In genomic region chr11:113193077-113193476, GRCh38 we compare ENCODE assay signal across 25 cellular contexts.
DNase-seq lines count a peak whose midpoint lies in the region; ATAC-seq and TF ChIP-seq lines count a peak whose summit lies in the region.
"Had no signal": no experiment of that assay in that cellular context is flagged by ENCODE, and none has a peak within 500 bp of the region (broad histone marks: within the 10 kb centered on the region; RNA-seq: fewer than 3 reads in every experiment).

No MANE protein-coding gene starts in this region.

- H2BK5ac ChIP-seq in neuronal stem cell (ENCODE audit: low read length) = no peak overlapping the region

- H3K4me1 ChIP-seq in neuronal stem cell (ENCODE audit: control insufficient read depth in 2 of 2, insufficient read depth in 1 of 2, low read depth in 1 of 2, low read length in 2 of 2) = peaks cover 0 to 16% of the 10 kb centered on the region in 2 donors

- DNase-seq in GM04503 (ENCODE audit: low read depth) (peak; percentile 51), left ventricle myocardium superior (peak; percentile 32), neuronal stem cell (ENCODE audit: low spot score) (no peak), dedifferentiated amniotic fluid mesenchymal stem cell (ENCODE audit: extremely low spot score) (no peak), UCSD-AML1 (lab: John Stamatoyannopoulos, UW; ENCODE audit: unreplicated experiment) (no peak), HFFc6 (no peak)
- DNase-seq: ACHN; activated CD4-positive, alpha-beta T cell treated with anti-CD3 and anti-CD28 coated beads, Interleukin-2, amount 10 ng/mL, durations not matched to agents 24 days and 14 days; endodermal cell; esophagus squamous epithelium; H7; head of caudate nucleus; NCI-H510A treated with DMSO at 0.1 percent for 48 hours; Peyer's patch; stomach; upper lobe of left lung had no signal

- no peaks in the 10 kb centered on the region for H3K27me3 ChIP-seq in neuronal stem cell (ENCODE audit: control insufficient read depth in 3 of 3, insufficient read depth in 3 of 3, low read depth in 1 of 3, low read length in 3 of 3)
- H3K27me3 ChIP-seq: body of pancreas, esophagus squamous epithelium, Peyer's patch, stomach, upper lobe of left lung had no signal

- no peaks in the 10 kb centered on the region for H3K9me3 Mint-ChIP-seq in dendritic cell treated with granulocyte-macrophage colony-stimulating factor and Interleukin-4, amounts not matched to agents 40 ng/mL and 50 ng/mL, for 4 days
- no peaks in the 10 kb centered on the region; the same call in 1 of the 2 replicates for H3K9me3 Mint-ChIP-seq in HFFc6
- H3K9me3 Mint-ChIP-seq: activated CD4-positive, alpha-beta T cell treated with anti-CD3 and anti-CD28 coated beads, Interleukin-2, amount 10 ng/mL, durations not matched to agents 24 days and 14 days; activated T-helper 17 cell treated with anti-CD3 and anti-CD28 coated beads, Interleukin-2, amount 50 U/mL, for 72 hours; endodermal cell; T-helper 1 cell treated with Interleukin-12 subunit alpha and Interleukin-12 subunit beta and Interleukin-4 antibody, amounts not matched to agents 30 μg/mL and 1 μg/mL, for 36 hours had no signal

- H3K23ac ChIP-seq in neuronal stem cell (ENCODE audit: low read depth, low read length, poor library complexity) = no peak overlapping the region

- peak overlapping the region; percentile 10 for H3K27ac Mint-ChIP-seq in dendritic cell treated with granulocyte-macrophage colony-stimulating factor and Interleukin-4, amounts not matched to agents 40 ng/mL and 50 ng/mL, for 4 days
- H3K27ac Mint-ChIP-seq in HFFc6 = no peak overlapping the region
- H3K27ac Mint-ChIP-seq: activated CD4-positive, alpha-beta T cell treated with anti-CD3 and anti-CD28 coated beads, Interleukin-2, amount 10 ng/mL, durations not matched to agents 24 days and 14 days; activated naive CD8-positive, alpha-beta T cell; activated T-helper 17 cell treated with anti-CD3 and anti-CD28 coated beads, Interleukin-2, amount 50 U/mL, for 72 hours; endodermal cell; IgD-negative memory B cell; T-helper 1 cell treated with Interleukin-12 subunit alpha and Interleukin-12 subunit beta and Interleukin-4 antibody, amounts not matched to agents 30 μg/mL and 1 μg/mL, for 36 hours had no signal

- H3K79me1 ChIP-seq in neuronal stem cell (ENCODE audit: low read depth, low read length) = no peaks in the 10 kb centered on the region

- H4K8ac ChIP-seq in neuronal stem cell (ENCODE audit: low read depth, low read length) = no peak overlapping the region

- peak overlapping the region; percentile 64 for H3K27ac ChIP-seq in neuronal stem cell (replicated peaks; ENCODE audit: low read length)
- H3K27ac ChIP-seq: body of pancreas, esophagus squamous epithelium, stomach, upper lobe of left lung had no signal

- no peaks in the 10 kb centered on the region for H3K9me3 ChIP-seq in neuronal stem cell (replicated peaks in 1 of 2; ENCODE audit: control insufficient read depth in 2 of 2, insufficient read depth in 1 of 2, low read depth in 1 of 2, low read length in 2 of 2)
- H3K9me3 ChIP-seq: body of pancreas, esophagus squamous epithelium, Peyer's patch, stomach, upper lobe of left lung had no signal

- no peak overlapping the region for H2AFZ ChIP-seq in neuronal stem cell (ENCODE audit: low read length)

- intact Hi-C loops in dendritic cell treated with granulocyte-macrophage colony-stimulating factor and Interleukin-4, amounts not matched to agents 40 ng/mL and 50 ng/mL, for 4 days (cut with micrococcal nuclease) = no loop called here
- intact Hi-C loops in left ventricle myocardium superior (cut with micrococcal nuclease) = no loop called here

- no peak overlapping the region for H2BK120ac ChIP-seq in neuronal stem cell (ENCODE audit: low read depth, low read length)

- TF ChIP-seq CTCF in HFFc6 (IDR thresholded peaks at IDR 0.05) = no peak

- no peak overlapping the region for H3K9ac ChIP-seq in neuronal stem cell (ENCODE audit: low read depth, low read length, poor library complexity)

- no peak overlapping the region for H2BK12ac ChIP-seq in neuronal stem cell (ENCODE audit: low read length)

- H3K18ac ChIP-seq in neuronal stem cell (ENCODE audit: low read length) = no peak overlapping the region

- no peaks in the 10 kb centered on the region for H3K36me3 Mint-ChIP-seq in dendritic cell treated with granulocyte-macrophage colony-stimulating factor and Interleukin-4, amounts not matched to agents 40 ng/mL and 50 ng/mL, for 4 days (ENCODE audit: low read depth)
- H3K36me3 Mint-ChIP-seq in HFFc6 (ENCODE audit: low read depth) = no peaks in the 10 kb centered on the region
- H3K36me3 Mint-ChIP-seq: activated naive CD8-positive, alpha-beta T cell; CD14-positive monocyte; IgD-negative memory B cell had no signal

- H3K36me3 ChIP-seq in neuronal stem cell (replicated peaks in 1 of 2; ENCODE audit: control insufficient read depth in 2 of 2, insufficient read depth in 2 of 2, low read length in 2 of 2) = no peaks in the 10 kb centered on the region
- H3K36me3 ChIP-seq: esophagus squamous epithelium, Peyer's patch, stomach, upper lobe of left lung had no signal

- H3K4me2 ChIP-seq in neuronal stem cell (ENCODE audit: insufficient read depth, low read length, poor library complexity, severe bottlenecking) = peak overlapping the region; percentile 12

- H4K91ac ChIP-seq in neuronal stem cell (ENCODE audit: low read depth, low read length, poor library complexity) = no peak overlapping the region

- H2BK15ac ChIP-seq in neuronal stem cell (ENCODE audit: low read length) = no peak overlapping the region

- H3K4me3 Mint-ChIP-seq in dendritic cell treated with granulocyte-macrophage colony-stimulating factor and Interleukin-4, amounts not matched to agents 40 ng/mL and 50 ng/mL, for 4 days = no peak overlapping the region
- H3K4me3 Mint-ChIP-seq in HFFc6 = no peak overlapping the region
- H3K4me3 Mint-ChIP-seq: activated CD4-positive, alpha-beta T cell treated with anti-CD3 and anti-CD28 coated beads, Interleukin-2, amount 10 ng/mL, durations not matched to agents 24 days and 14 days; activated naive CD8-positive, alpha-beta T cell; activated T-helper 17 cell treated with anti-CD3 and anti-CD28 coated beads, Interleukin-2, amount 50 U/mL, for 72 hours; endodermal cell; IgD-negative memory B cell; T-helper 1 cell treated with Interleukin-12 subunit alpha and Interleukin-12 subunit beta and Interleukin-4 antibody, amounts not matched to agents 30 μg/mL and 1 μg/mL, for 36 hours had no signal

- peaks cover 46% of the 10 kb centered on the region for H3K4me1 Mint-ChIP-seq in dendritic cell treated with granulocyte-macrophage colony-stimulating factor and Interleukin-4, amounts not matched to agents 40 ng/mL and 50 ng/mL, for 4 days (ENCODE audit: low read depth)
- H3K4me1 Mint-ChIP-seq in HFFc6 (ENCODE audit: low read depth) = peaks cover 31% of the 10 kb centered on the region
- H3K4me1 Mint-ChIP-seq: activated CD4-positive, alpha-beta T cell treated with anti-CD3 and anti-CD28 coated beads, Interleukin-2, amount 10 ng/mL, durations not matched to agents 24 days and 14 days; activated T-helper 17 cell treated with anti-CD3 and anti-CD28 coated beads, Interleukin-2, amount 50 U/mL, for 72 hours; IgD-negative memory B cell had no signal

- no peak overlapping the region for H3K14ac ChIP-seq in neuronal stem cell (ENCODE audit: low read length)

- H2AK5ac ChIP-seq in neuronal stem cell (ENCODE audit: low read depth, low read length) = no peak overlapping the region

- peaks cover 8% of the 10 kb centered on the region for H3K27me3 Mint-ChIP-seq in dendritic cell treated with granulocyte-macrophage colony-stimulating factor and Interleukin-4, amounts not matched to agents 40 ng/mL and 50 ng/mL, for 4 days
- no peaks in the 10 kb centered on the region for H3K27me3 Mint-ChIP-seq in HFFc6 (ENCODE audit: insufficient read depth)

- WGBS in neuronal stem cell (ENCODE audit: extremely low coverage in 2 of 2, insufficient read length in 2 of 2, insufficient replicate concordance in 1 of 2), 2 donors = no CpG with 5 or more reads among the region's 9 CpGs

- ATAC-seq in left ventricle myocardium superior = peak; percentile 50
- ATAC-seq in GM19324 (IDR thresholded peaks at IDR 0.05; ENCODE audit: low FRiP score, unreplicated experiment) = no peak
- ATAC-seq: activated T-helper 17 cell treated with anti-CD3 and anti-CD28 coated beads, Interleukin-2, amount 50 U/mL, for 72 hours; body of pancreas had no signal

- no peak overlapping the region for H3K4me3 ChIP-seq in neuronal stem cell (ENCODE audit: low read length in 2 of 2)
- H3K4me3 ChIP-seq: body of pancreas, esophagus squamous epithelium, lung, Peyer's patch, stomach, upper lobe of left lung had no signal

- H3K4ac ChIP-seq in neuronal stem cell (ENCODE audit: low read length) = no peak overlapping the region

Comparison
In these comparisons a context has a peak if more than half of its experiments do, and no peak if none do; other contexts are left out.
1. DNase-seq: peak in GM04503 (single experiment) and left ventricle myocardium superior (single experiment); none in neuronal stem cell (single experiment), dedifferentiated amniotic fluid mesenchymal stem cell (single experiment), UCSD-AML1 (single experiment) and HFFc6 (single experiment).